In genomic region chr3:119236756-119237155, GRCh38 we compare ENCODE assay signal across 1 cellular context.
TF ChIP-seq lines count a peak whose summit lies in the region.

No MANE protein-coding gene starts in this region.

TF ChIP-seq in K562, 482 proteins besides CTCF, POLR2A, EP300 and RAD21 (continued from another document):
- TF ChIP-seq, protein P1, sequence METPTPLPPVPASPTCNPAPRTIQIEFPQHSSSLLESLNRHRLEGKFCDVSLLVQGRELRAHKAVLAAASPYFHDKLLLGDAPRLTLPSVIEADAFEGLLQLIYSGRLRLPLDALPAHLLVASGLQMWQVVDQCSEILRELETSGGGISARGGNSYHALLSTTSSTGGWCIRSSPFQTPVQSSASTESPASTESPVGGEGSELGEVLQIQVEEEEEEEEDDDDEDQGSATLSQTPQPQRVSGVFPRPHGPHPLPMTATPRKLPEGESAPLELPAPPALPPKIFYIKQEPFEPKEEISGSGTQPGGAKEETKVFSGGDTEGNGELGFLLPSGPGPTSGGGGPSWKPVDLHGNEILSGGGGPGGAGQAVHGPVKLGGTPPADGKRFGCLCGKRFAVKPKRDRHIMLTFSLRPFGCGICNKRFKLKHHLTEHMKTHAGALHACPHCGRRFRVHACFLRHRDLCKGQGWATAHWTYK (CRISPR knock-in tag; IDR thresholded peaks at IDR 0.05): peak; percentile 51; the same call in 1 of the 2 replicates
